ENCODE assay signal across 18 cellular contexts in genomic region chr4:110865611-110866254, GRCh38.
DNase-seq lines count a peak whose midpoint lies in the region; FAIRE-seq and TF ChIP-seq lines count a peak whose summit lies in the region.
"Had no signal": no experiment of that assay in that cellular context is flagged by ENCODE, and none has a peak within 500 bp of the region (broad histone marks: within the 10 kb centered on the region; RNA-seq: fewer than 3 reads in every experiment).

No MANE protein-coding gene starts in this region.

- no peak for TF ChIP-seq POLR2A in erythroblast (IDR thresholded peaks at IDR 0.05; ENCODE audit: low read length)

- H3K9me2 ChIP-seq in GM23248 (ENCODE audit: insufficient read depth): no peaks in the 10 kb centered on the region

- H3K4me2 ChIP-seq in GM23248 (ENCODE audit: unreplicated experiment): peak overlapping the region; percentile 25

- in situ Hi-C loops in GM23248 (cut with MboI): no loop called here

- H3K27me3 ChIP-seq in GM23248 (replicated peaks; ENCODE audit: insufficient read depth): peaks cover 14% of the 10 kb centered on the region
- H3K27me3 ChIP-seq: tibial nerve had no signal

- H3K79me2 ChIP-seq in GM23248 (ENCODE audit: insufficient read depth): no peaks in the 10 kb centered on the region

- no peak overlapping the region for H3K27ac ChIP-seq in GM23248
- H3K27ac ChIP-seq: tibial nerve had no signal

- H2AFZ ChIP-seq in GM23248: no peak overlapping the region

- H3K4me1 ChIP-seq in GM23248 (ENCODE audit: insufficient read depth): peaks cover 52% of the 10 kb centered on the region

- H3F3A ChIP-seq in GM23248 (ENCODE audit: insufficient read depth): peaks cover 27% of the 10 kb centered on the region

- no peak overlapping the region for H3K4me3 ChIP-seq in GM23248
- H3K4me3 ChIP-seq: tibial nerve had no signal

- no peak for FAIRE-seq in urothelium cell line (lab: Jason Lieb, UNC)

- WGBS in GM23248 (ENCODE audit: low coverage in 1 of 2, low lambda C conversion rate in 2 of 2, missing lambda C conversion rate in 2 of 2), 2 experiments: 28 to 36% methylated on average over 1 of the region's 1 CpG

- DNase-seq in GM23248 (peak; percentile 59), amniotic epithelial cell (ENCODE audit: low read depth) (peak; percentile 91), glomerular visceral epithelial cell (ENCODE audit: extremely low spot score) (peak; percentile 72), urothelium cell line (ENCODE audit: low spot score) (peak; percentile 44), hepatic stellate cell (ENCODE audit: low spot score) (no peak), DMS114 treated with DMSO at 0.1 percent for 48 hours (lab: John Stamatoyannopoulos, UW; ENCODE audit: unreplicated experiment) (no peak), erythroblast (lab: John Stamatoyannopoulos, UW) (no peak)
- DNase-seq: activated effector memory CD4-positive, alpha-beta T cell treated with Interleukin-2 at 50 U/mL for 16 hours; CD8-positive, alpha-beta memory T cell; effector CD4-positive, alpha-beta T cell; glutamatergic neuron; KG1; kidney; naive B cell; NCI-H1436 treated with DMSO at 0.1 percent for 48 hours; NCI-H524; stimulated activated CD4-positive, alpha-beta T cell treated with anti-CD3 and anti-CD28 coated beads, Interleukin-4, amount 100 ng/mL, for 1 hour had no signal

- no peaks in the 10 kb centered on the region for H3K9me3 ChIP-seq in GM23248 (ENCODE audit: low read depth)
- H3K9me3 ChIP-seq: tibial nerve had no signal

- H4K20me1 ChIP-seq in GM23248 (ENCODE audit: insufficient read depth): no peaks in the 10 kb centered on the region

- H3K9ac ChIP-seq in GM23248: no peak overlapping the region

- no peaks in the 10 kb centered on the region for H3K36me3 ChIP-seq in GM23248 (ENCODE audit: low read depth)
- H3K36me3 ChIP-seq: tibial nerve had no signal

Comparison
In these comparisons a context has a peak if more than half of its experiments do, and no peak if none do; other contexts are left out.
1. DNase-seq: peak in GM23248 (single experiment), amniotic epithelial cell (single experiment), glomerular visceral epithelial cell (single experiment) and urothelium cell line (single experiment); none in hepatic stellate cell (single experiment), DMS114 treated with DMSO at 0.1 percent for 48 hours (single experiment) and erythroblast (0 of 2).